ENCODE assay signal across 9 cellular contexts in the genomic region with DNA sequence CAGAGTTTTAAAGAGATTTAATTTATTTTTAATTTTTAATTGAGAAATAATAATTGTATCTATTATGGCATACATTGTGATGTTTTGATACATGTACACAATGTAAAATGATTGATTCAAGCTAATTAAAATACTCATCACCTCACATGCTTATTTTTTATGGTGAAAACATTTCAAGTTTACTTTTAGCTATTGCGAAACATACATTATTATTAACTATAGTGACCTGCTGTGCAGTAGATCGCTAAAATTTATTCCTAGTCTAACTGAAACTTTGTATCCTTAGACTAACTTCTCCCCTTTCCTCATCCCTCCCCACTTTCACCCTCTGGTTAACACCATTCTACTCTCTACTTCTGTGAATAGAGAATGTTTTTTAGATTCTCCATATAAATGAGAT.
"Had no signal": no experiment of that assay in that cellular context is flagged by ENCODE, and none has a peak within 500 bp of the region (broad histone marks: within the 10 kb centered on the region; RNA-seq: fewer than 3 reads in every experiment).

No MANE protein-coding gene starts in this region.

- DNase-seq: GM23248, GOT3, H9, HCEC 1CT, Karpas-422, KBM-7 had no signal

- H3K4me3 ChIP-seq: GM23248 had no signal

- H3K9ac ChIP-seq: GM23248, KMS-11 had no signal

- H2AFZ ChIP-seq: GM23248 had no signal

- H3K27ac ChIP-seq: GM23248, HL-60, KMS-11 had no signal

- H3K4me2 ChIP-seq: KMS-11 had no signal

- FAIRE-seq: H54 had no signal
